2 cellular contexts compared by ENCODE assay signal in the genomic region with DNA sequence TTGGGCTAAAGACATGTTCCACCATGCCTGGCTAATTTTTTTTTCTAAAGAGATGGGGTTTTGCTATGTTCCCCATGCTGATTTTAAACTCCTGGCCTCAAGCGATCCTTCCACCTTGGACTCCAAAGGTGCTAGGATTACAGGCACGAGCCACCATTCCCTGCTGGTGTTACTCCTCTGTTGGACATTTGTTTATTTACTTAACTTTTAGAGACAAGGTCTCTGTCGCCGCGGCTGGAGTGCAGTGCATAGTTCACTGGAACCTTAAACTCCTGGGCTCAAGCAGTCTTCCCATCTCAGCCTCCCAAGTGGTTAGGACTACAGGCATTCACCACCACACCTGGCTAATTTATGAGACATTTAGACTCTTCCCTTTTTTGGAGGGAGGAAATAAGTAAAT.
TF ChIP-seq lines count a peak whose summit lies in the region.

No MANE protein-coding gene starts in this region.

TF ChIP-seq in GM23338, 12 proteins besides CTCF, POLR2A, EP300 and RAD21 (continued from another document):
- TF ChIP-seq, protein P1, sequence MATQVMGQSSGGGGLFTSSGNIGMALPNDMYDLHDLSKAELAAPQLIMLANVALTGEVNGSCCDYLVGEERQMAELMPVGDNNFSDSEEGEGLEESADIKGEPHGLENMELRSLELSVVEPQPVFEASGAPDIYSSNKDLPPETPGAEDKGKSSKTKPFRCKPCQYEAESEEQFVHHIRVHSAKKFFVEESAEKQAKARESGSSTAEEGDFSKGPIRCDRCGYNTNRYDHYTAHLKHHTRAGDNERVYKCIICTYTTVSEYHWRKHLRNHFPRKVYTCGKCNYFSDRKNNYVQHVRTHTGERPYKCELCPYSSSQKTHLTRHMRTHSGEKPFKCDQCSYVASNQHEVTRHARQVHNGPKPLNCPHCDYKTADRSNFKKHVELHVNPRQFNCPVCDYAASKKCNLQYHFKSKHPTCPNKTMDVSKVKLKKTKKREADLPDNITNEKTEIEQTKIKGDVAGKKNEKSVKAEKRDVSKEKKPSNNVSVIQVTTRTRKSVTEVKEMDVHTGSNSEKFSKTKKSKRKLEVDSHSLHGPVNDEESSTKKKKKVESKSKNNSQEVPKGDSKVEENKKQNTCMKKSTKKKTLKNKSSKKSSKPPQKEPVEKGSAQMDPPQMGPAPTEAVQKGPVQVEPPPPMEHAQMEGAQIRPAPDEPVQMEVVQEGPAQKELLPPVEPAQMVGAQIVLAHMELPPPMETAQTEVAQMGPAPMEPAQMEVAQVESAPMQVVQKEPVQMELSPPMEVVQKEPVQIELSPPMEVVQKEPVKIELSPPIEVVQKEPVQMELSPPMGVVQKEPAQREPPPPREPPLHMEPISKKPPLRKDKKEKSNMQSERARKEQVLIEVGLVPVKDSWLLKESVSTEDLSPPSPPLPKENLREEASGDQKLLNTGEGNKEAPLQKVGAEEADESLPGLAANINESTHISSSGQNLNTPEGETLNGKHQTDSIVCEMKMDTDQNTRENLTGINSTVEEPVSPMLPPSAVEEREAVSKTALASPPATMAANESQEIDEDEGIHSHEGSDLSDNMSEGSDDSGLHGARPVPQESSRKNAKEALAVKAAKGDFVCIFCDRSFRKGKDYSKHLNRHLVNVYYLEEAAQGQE (IDR thresholded peaks at IDR 0.05; ENCODE audit: unreplicated experiment), result no peak
- TF ChIP-seq, protein P2, sequence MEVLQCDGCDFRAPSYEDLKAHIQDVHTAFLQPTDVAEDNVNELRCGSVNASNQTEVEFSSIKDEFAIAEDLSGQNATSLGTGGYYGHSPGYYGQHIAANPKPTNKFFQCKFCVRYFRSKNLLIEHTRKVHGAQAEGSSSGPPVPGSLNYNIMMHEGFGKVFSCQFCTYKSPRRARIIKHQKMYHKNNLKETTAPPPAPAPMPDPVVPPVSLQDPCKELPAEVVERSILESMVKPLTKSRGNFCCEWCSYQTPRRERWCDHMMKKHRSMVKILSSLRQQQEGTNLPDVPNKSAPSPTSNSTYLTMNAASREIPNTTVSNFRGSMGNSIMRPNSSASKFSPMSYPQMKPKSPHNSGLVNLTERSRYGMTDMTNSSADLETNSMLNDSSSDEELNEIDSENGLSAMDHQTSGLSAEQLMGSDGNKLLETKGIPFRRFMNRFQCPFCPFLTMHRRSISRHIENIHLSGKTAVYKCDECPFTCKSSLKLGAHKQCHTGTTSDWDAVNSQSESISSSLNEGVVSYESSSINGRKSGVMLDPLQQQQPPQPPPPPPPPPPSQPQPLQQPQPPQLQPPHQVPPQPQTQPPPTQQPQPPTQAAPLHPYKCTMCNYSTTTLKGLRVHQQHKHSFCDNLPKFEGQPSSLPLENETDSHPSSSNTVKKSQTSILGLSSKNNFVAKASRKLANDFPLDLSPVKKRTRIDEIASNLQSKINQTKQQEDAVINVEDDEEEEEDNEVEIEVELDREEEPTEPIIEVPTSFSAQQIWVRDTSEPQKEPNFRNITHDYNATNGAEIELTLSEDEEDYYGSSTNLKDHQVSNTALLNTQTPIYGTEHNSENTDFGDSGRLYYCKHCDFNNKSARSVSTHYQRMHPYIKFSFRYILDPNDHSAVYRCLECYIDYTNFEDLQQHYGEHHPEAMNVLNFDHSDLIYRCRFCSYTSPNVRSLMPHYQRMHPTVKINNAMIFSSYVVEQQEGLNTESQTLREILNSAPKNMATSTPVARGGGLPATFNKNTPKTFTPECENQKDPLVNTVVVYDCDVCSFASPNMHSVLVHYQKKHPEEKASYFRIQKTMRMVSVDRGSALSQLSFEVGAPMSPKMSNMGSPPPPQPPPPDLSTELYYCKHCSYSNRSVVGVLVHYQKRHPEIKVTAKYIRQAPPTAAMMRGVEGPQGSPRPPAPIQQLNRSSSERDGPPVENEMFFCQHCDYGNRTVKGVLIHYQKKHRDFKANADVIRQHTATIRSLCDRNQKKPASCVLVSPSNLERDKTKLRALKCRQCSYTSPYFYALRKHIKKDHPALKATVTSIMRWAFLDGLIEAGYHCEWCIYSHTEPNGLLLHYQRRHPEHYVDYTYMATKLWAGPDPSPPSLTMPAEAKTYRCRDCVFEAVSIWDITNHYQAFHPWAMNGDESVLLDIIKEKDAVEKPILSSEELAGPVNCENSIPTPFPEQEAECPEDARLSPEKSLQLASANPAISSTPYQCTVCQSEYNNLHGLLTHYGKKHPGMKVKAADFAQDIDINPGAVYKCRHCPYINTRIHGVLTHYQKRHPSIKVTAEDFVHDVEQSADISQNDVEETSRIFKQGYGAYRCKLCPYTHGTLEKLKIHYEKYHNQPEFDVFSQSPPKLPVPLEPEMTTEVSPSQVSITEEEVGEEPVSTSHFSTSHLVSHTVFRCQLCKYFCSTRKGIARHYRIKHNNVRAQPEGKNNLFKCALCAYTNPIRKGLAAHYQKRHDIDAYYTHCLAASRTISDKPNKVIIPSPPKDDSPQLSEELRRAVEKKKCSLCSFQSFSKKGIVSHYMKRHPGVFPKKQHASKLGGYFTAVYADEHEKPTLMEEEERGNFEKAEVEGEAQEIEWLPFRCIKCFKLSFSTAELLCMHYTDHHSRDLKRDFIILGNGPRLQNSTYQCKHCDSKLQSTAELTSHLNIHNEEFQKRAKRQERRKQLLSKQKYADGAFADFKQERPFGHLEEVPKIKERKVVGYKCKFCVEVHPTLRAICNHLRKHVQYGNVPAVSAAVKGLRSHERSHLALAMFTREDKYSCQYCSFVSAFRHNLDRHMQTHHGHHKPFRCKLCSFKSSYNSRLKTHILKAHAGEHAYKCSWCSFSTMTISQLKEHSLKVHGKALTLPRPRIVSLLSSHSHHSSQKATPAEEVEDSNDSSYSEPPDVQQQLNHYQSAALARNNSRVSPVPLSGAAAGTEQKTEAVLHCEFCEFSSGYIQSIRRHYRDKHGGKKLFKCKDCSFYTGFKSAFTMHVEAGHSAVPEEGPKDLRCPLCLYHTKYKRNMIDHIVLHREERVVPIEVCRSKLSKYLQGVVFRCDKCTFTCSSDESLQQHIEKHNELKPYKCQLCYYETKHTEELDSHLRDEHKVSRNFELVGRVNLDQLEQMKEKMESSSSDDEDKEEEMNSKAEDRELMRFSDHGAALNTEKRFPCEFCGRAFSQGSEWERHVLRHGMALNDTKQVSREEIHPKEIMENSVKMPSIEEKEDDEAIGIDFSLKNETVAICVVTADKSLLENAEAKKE (CRISPR knock-in tag; IDR thresholded peaks at IDR 0.05), result no peak
- TF ChIP-seq CREB1 (CRISPR knock-in tag; IDR thresholded peaks at IDR 0.05; ENCODE audit: low read depth) (no peak), NANOG (IDR thresholded peaks at IDR 0.05; ENCODE audit: borderline replicate concordance) (no peak), ZNF114 (CRISPR knock-in tag; IDR thresholded peaks at IDR 0.05) (no peak), JUNB (IDR thresholded peaks at IDR 0.05; ENCODE audit: unreplicated experiment) (no peak), ZNF331 (CRISPR knock-in tag; IDR thresholded peaks at IDR 0.05; ENCODE audit: low read depth) (no peak), EZH2phosphoT487 (IDR thresholded peaks at IDR 0.05; ENCODE audit: unreplicated experiment) (no peak)
- TF ChIP-seq, protein P3, sequence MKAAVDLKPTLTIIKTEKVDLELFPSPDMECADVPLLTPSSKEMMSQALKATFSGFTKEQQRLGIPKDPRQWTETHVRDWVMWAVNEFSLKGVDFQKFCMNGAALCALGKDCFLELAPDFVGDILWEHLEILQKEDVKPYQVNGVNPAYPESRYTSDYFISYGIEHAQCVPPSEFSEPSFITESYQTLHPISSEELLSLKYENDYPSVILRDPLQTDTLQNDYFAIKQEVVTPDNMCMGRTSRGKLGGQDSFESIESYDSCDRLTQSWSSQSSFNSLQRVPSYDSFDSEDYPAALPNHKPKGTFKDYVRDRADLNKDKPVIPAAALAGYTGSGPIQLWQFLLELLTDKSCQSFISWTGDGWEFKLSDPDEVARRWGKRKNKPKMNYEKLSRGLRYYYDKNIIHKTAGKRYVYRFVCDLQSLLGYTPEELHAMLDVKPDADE (IDR thresholded peaks at IDR 0.05), result no peak
TF ChIP-seq in GM23338: peak in this region for 0.

TF ChIP-seq in WTC11, 78 proteins besides CTCF, POLR2A, EP300 and RAD21 (continued from another document):
- TF ChIP-seq, protein P4, sequence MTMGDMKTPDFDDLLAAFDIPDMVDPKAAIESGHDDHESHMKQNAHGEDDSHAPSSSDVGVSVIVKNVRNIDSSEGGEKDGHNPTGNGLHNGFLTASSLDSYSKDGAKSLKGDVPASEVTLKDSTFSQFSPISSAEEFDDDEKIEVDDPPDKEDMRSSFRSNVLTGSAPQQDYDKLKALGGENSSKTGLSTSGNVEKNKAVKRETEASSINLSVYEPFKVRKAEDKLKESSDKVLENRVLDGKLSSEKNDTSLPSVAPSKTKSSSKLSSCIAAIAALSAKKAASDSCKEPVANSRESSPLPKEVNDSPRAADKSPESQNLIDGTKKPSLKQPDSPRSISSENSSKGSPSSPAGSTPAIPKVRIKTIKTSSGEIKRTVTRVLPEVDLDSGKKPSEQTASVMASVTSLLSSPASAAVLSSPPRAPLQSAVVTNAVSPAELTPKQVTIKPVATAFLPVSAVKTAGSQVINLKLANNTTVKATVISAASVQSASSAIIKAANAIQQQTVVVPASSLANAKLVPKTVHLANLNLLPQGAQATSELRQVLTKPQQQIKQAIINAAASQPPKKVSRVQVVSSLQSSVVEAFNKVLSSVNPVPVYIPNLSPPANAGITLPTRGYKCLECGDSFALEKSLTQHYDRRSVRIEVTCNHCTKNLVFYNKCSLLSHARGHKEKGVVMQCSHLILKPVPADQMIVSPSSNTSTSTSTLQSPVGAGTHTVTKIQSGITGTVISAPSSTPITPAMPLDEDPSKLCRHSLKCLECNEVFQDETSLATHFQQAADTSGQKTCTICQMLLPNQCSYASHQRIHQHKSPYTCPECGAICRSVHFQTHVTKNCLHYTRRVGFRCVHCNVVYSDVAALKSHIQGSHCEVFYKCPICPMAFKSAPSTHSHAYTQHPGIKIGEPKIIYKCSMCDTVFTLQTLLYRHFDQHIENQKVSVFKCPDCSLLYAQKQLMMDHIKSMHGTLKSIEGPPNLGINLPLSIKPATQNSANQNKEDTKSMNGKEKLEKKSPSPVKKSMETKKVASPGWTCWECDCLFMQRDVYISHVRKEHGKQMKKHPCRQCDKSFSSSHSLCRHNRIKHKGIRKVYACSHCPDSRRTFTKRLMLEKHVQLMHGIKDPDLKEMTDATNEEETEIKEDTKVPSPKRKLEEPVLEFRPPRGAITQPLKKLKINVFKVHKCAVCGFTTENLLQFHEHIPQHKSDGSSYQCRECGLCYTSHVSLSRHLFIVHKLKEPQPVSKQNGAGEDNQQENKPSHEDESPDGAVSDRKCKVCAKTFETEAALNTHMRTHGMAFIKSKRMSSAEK (CRISPR knock-in tag; IDR thresholded peaks at IDR 0.05; ENCODE audit: borderline replicate concordance), result no peak
- TF ChIP-seq, protein P5, sequence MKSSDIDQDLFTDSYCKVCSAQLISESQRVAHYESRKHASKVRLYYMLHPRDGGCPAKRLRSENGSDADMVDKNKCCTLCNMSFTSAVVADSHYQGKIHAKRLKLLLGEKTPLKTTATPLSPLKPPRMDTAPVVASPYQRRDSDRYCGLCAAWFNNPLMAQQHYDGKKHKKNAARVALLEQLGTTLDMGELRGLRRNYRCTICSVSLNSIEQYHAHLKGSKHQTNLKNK (CRISPR knock-in tag; IDR thresholded peaks at IDR 0.05), result no peak
